27 cellular contexts compared by ENCODE assay signal in the genomic region with DNA sequence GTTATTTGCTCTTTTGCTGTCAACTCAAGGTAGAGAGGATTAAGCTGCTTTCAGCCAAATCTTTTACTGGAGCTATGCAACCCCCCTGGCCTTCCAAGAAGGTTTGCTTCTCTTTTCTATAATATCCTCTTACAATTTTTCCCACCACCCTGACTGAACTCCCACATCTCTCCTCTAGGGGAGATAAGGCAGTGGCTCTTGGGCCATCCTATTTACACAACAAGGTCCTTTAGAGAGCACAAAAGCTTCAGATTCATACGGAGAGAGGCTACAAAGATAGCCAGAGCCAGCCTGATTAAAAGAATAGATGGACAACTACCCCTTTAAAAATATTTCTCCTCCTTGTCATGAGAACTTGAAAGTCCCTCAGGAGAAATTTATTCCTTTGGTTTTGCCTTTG.
DNase-seq lines count a peak whose midpoint lies in the region; ATAC-seq, FAIRE-seq and TF ChIP-seq lines count a peak whose summit lies in the region.
"Had no signal": no experiment of that assay in that cellular context is flagged by ENCODE, and none has a peak within 500 bp of the region (broad histone marks: within the 10 kb centered on the region; RNA-seq: fewer than 3 reads in every experiment).

No MANE protein-coding gene starts in this region.

- H2AFZ ChIP-seq in Karpas-422 (ENCODE audit: low read length), result no peak overlapping the region
- H2AFZ ChIP-seq in keratinocyte (ENCODE audit: control insufficient read depth, low read length), result no peak overlapping the region
- H2AFZ ChIP-seq in osteoblast (ENCODE audit: low read length), result no peak overlapping the region

- H3K9ac ChIP-seq in Karpas-422 (ENCODE audit: low read length), result no peak overlapping the region
- H3K9ac ChIP-seq in keratinocyte (ENCODE audit: control insufficient read depth, extremely low read depth, insufficient read depth, low read length), result no peak overlapping the region

- no peaks in the 10 kb centered on the region for H3K9me1 ChIP-seq in keratinocyte (ENCODE audit: control insufficient read depth, extremely low read depth, insufficient read depth, low read length)

- no peak for FAIRE-seq in keratinocyte (lab: Jason Lieb, UNC)
- FAIRE-seq: endometrium, H1, pancreas had no signal

- no peak overlapping the region for H3K4me2 ChIP-seq in Karpas-422 (ENCODE audit: low read depth, low read length, poor library complexity, severe bottlenecking)
- no peak overlapping the region for H3K4me2 ChIP-seq in keratinocyte (ENCODE audit: control insufficient read depth, extremely low read depth, insufficient read depth, low read depth, low read length)
- H3K4me2 ChIP-seq in osteoblast (ENCODE audit: insufficient read depth, low read length), result no peak overlapping the region
- H3K4me2 ChIP-seq: smooth muscle cell had no signal

- TF ChIP-seq CTCF in GM12864 (IDR thresholded peaks at IDR 0.05; ENCODE audit: low read depth, low read length, missing control alignments), result peak; percentile 10
- TF ChIP-seq CTCF in brain microvascular endothelial cell (IDR thresholded peaks at IDR 0.05; ENCODE audit: low read depth, low read length, missing control alignments), result peak; percentile 25
- TF ChIP-seq CTCF in keratinocyte (optimal IDR thresholded peaks at IDR 0.05 in 1 of 3, IDR thresholded peaks at IDR 0.05 in 1 of 3, conservative IDR thresholded peaks at IDR 0.05 in 1 of 3; ENCODE audit: extremely low read depth in 1 of 3, insufficient read depth in 2 of 3, low read length in 3 of 3), result peak in 2 of 3 experiments; percentile 9 to 13
- no peak for TF ChIP-seq CTCF in osteoblast (IDR thresholded peaks at IDR 0.05; ENCODE audit: extremely low read depth, low read depth, low read length)

- no peak for ATAC-seq in GM18907 (IDR thresholded peaks at IDR 0.05; ENCODE audit: unreplicated experiment)
- ATAC-seq: activated CD8-positive, alpha-beta T cell treated with anti-CD3 and anti-CD28 coated beads for 36 hours; mucosa of descending colon; pancreas had no signal

- no peaks in the 10 kb centered on the region for H3K9me2 ChIP-seq in Karpas-422 (replicated peaks; ENCODE audit: insufficient read depth, low read length)

- peaks cover 24% of the 10 kb centered on the region for H3K36me3 ChIP-seq in Karpas-422 (ENCODE audit: insufficient read depth, low read length)
- H3K36me3 ChIP-seq in brain microvascular endothelial cell (replicated peaks), result no peaks in the 10 kb centered on the region
- peaks cover 0 to 1% of the 10 kb centered on the region in 2 experiments for H3K36me3 ChIP-seq in keratinocyte (ENCODE audit: control insufficient read depth in 2 of 2, extremely low read depth in 1 of 2, insufficient read depth in 2 of 2, low read length in 2 of 2)
- no peaks in the 10 kb centered on the region for H3K36me3 ChIP-seq in osteoblast (ENCODE audit: insufficient read depth, low read length)
- H3K36me3 ChIP-seq: MG63, pancreas had no signal

- no peaks in the 10 kb centered on the region for H3K79me2 ChIP-seq in Karpas-422 (ENCODE audit: low read length)
- H3K79me2 ChIP-seq in keratinocyte (ENCODE audit: control insufficient read depth, insufficient read depth, low read length), result no peaks in the 10 kb centered on the region
- H3K79me2 ChIP-seq in osteoblast (ENCODE audit: insufficient read depth, low read length), result no peaks in the 10 kb centered on the region

- DNase-seq in GM12864 (ENCODE audit: low read depth), result no peak
- peak; percentile 72 for DNase-seq in Karpas-422
- DNase-seq in brain microvascular endothelial cell, result no peak
- no peak for DNase-seq in keratinocyte (ENCODE audit: low read depth, low spot score)
- no peak for DNase-seq in osteoblast (ENCODE audit: insufficient read length, low spot score, missing footprints)
- no peak for DNase-seq in hepatic stellate cell (ENCODE audit: low spot score)
- DNase-seq: activated CD4-positive, alpha-beta T cell treated with anti-CD3 and anti-CD28 coated beads for 1 hour; activated CD8-positive, alpha-beta T cell treated with anti-CD3 and anti-CD28 coated beads for 36 hours; anterior cingulate cortex; dermis blood vessel endothelial cell; DND-41; KBM-7; MG63; mucosa of descending colon; NCI-H1436; NCI-H2107; NCI-H446; NCI-H82; pancreas; retina; stimulated activated CD4-positive, alpha-beta T cell treated with anti-CD3 and anti-CD28 coated beads, Interleukin-1b, Interleukin-23, amount 100 ng/mL, for 48 hours had no signal

- H3K27me3 ChIP-seq in Karpas-422 (ENCODE audit: low read length) (no peaks in the 10 kb centered on the region), brain microvascular endothelial cell (replicated peaks) (no peaks in the 10 kb centered on the region), keratinocyte (ENCODE audit: control insufficient read depth, extremely low read depth, insufficient read depth, low read length) (no peaks in the 10 kb centered on the region), osteoblast (ENCODE audit: insufficient read depth, low read length) (no peaks in the 10 kb centered on the region)
- H3K27me3 ChIP-seq: MG63, pancreas, tibial nerve had no signal

- H3K4me1 ChIP-seq in Karpas-422 (ENCODE audit: low read length), result peaks cover 65% of the 10 kb centered on the region
- no peaks in the 10 kb centered on the region for H3K4me1 ChIP-seq in keratinocyte (ENCODE audit: control insufficient read depth, extremely low read depth, insufficient read depth, low read length)
- H3K4me1 ChIP-seq in osteoblast (ENCODE audit: insufficient read depth, low read length), result no peaks in the 10 kb centered on the region
- H3K4me1 ChIP-seq: pancreas had no signal

- in situ Hi-C loops in brain microvascular endothelial cell (cut with HindIII; ENCODE audit: low pct_ligation_motif_present, low sequenced_read_pairs), result no loop called here

- H3K4me3 ChIP-seq in GM12864 (ENCODE audit: low read depth, low read length) (no peak overlapping the region), Karpas-422 (ENCODE audit: low read length) (no peak overlapping the region), brain microvascular endothelial cell (ENCODE audit: low read depth, low read length) (no peak overlapping the region), keratinocyte (ENCODE audit: control insufficient read depth in 2 of 3, extremely low read depth in 1 of 3, insufficient read depth in 2 of 3, low read depth in 1 of 3, low read length in 3 of 3) (no peak overlapping the region), osteoblast (ENCODE audit: insufficient read depth, low read length) (no peak overlapping the region)
- H3K4me3 ChIP-seq: lung, MG63, mucosa of descending colon, pancreas, smooth muscle cell, tibial nerve had no signal

- H3K9me3 ChIP-seq in Karpas-422 (ENCODE audit: low read length), result peaks cover 7% of the 10 kb centered on the region; the same call in 1 of the 2 replicates
- no peaks in the 10 kb centered on the region for H3K9me3 ChIP-seq in keratinocyte (ENCODE audit: control insufficient read depth, low read depth, low read length)
- H3K9me3 ChIP-seq in osteoblast (ENCODE audit: low read depth, low read length), result no peaks in the 10 kb centered on the region
- H3K9me3 ChIP-seq: MG63, mucosa of descending colon, pancreas had no signal

- dilution Hi-C loops in keratinocyte (cut with MboI; ENCODE audit: extremely low pct_ligation_motif_present, low sequenced_read_pairs), result no loop called here

- H3K27ac ChIP-seq in Karpas-422 (ENCODE audit: low read length), result peak overlapping the region; percentile 99
- H3K27ac ChIP-seq in brain microvascular endothelial cell, result no peak overlapping the region
- H3K27ac ChIP-seq in keratinocyte (ENCODE audit: control insufficient read depth, insufficient read depth, low read length), result no peak overlapping the region
- H3K27ac ChIP-seq in osteoblast (ENCODE audit: low read depth, low read length), result no peak overlapping the region
- H3K27ac ChIP-seq: pancreas, tibial nerve had no signal

- H4K20me1 ChIP-seq in Karpas-422 (ENCODE audit: insufficient read depth, low read depth, low read length) (no peaks in the 10 kb centered on the region), keratinocyte (ENCODE audit: control insufficient read depth, extremely low read depth, insufficient read depth, low read length) (no peaks in the 10 kb centered on the region), osteoblast (ENCODE audit: insufficient read depth, low read length) (no peaks in the 10 kb centered on the region)
